ENCODE assay signal across 36 cellular contexts in the genomic region with DNA sequence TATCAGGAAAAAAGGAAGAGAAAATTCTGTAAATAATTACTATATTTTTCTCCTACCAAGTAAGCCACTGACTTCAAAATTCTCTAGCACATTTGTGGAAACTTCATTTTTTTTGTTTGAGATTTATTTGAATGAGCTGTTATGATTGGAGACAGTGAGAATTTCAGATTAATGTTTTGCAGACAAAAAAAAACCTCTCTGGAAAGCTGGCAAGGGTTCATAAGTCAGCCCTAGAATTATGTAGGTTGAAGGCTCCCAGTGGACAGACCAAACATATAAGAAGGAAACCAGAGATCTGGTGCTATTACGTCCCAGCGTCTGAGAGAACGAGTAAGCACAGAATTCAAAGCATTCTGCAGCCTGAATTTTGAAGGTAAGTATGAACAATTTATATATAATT. TPM values are rescaled to one million over a fixed set of nuclear protein-coding genes. Genes with fewer than 3 reads are reported as not detected.
"Had no signal": no experiment of that assay in that cellular context is flagged by ENCODE, and none has a peak within 500 bp of the region (broad histone marks: within the 10 kb centered on the region; RNA-seq: fewer than 3 reads in every experiment).

TSS of gene AGTR2 (plus strand) at position 301 of the 400 bp plus-strand sequence. CDS start 1,537 bp downstream, outside the sequence.

- H3K36me3 ChIP-seq: brain microvascular endothelial cell, esophagus muscularis mucosa, gastrocnemius medialis, WERI-Rb-1 had no signal

- H3K27me3 ChIP-seq: brain microvascular endothelial cell, esophagus muscularis mucosa, foreskin keratinocyte, gastrocnemius medialis had no signal

- H3K4me3 Mint-ChIP-seq: activated B cell treated with CpG ODN at 0.5 μM for 24 hours; activated CD8-positive, alpha-beta T cell treated with anti-CD3 and anti-CD28 coated beads for 36 hours; activated naive CD8-positive, alpha-beta T cell; activated T-cell treated with anti-CD3 and anti-CD28 coated beads, Interleukin-2, amount 50 U/mL, for 4 hours; activated T-helper 17 cell treated with anti-CD3 and anti-CD28 coated beads, Interleukin-2, amount 50 U/mL, for 72 hours; central memory CD8-positive, alpha-beta T cell; effector memory CD8-positive, alpha-beta T cell; T-helper 17 cell; T-helper 2 cell treated with Interferon-gamma antibody and Interleukin-4, amounts not matched to agents 5 μg/mL and 100 μg/mL, for 36 hours had no signal

- H3K4me1 ChIP-seq: esophagus muscularis mucosa, foreskin keratinocyte, gastrocnemius medialis had no signal

- H3K4me3 ChIP-seq: esophagus muscularis mucosa, gastrocnemius medialis had no signal

- H3K4me1 Mint-ChIP-seq: activated B cell treated with CpG ODN at 0.5 μM for 24 hours; activated T-helper 17 cell treated with anti-CD3 and anti-CD28 coated beads, Interleukin-2, amount 50 U/mL, for 72 hours; central memory CD8-positive, alpha-beta T cell; T-helper 17 cell had no signal

- ATAC-seq: activated CD4-positive, CD25-positive, alpha-beta regulatory T cell treated with anti-CD3 and anti-CD28 coated beads, Interleukin-2, amount 50 U/mL, for 24 hours; activated CD8-positive, alpha-beta T cell treated with anti-CD3 and anti-CD28 coated beads for 36 hours; activated T-cell treated with anti-CD3 and anti-CD28 coated beads, Interleukin-2, amount 50 U/mL, for 4 hours; activated T-helper 17 cell treated with anti-CD3 and anti-CD28 coated beads, Interleukin-2, amount 50 U/mL, for 72 hours; effector memory CD8-positive, alpha-beta T cell; foreskin keratinocyte; gastrocnemius medialis; T-helper 17 cell had no signal

- H3K27ac Mint-ChIP-seq: activated B cell treated with CpG ODN at 0.5 μM for 24 hours; activated CD8-positive, alpha-beta T cell treated with anti-CD3 and anti-CD28 coated beads for 36 hours; activated naive CD8-positive, alpha-beta T cell; activated T-helper 17 cell treated with anti-CD3 and anti-CD28 coated beads, Interleukin-2, amount 50 U/mL, for 72 hours; effector memory CD8-positive, alpha-beta T cell; T-helper 17 cell; T-helper 2 cell treated with Interferon-gamma antibody and Interleukin-4, amounts not matched to agents 5 μg/mL and 100 μg/mL, for 36 hours had no signal

- H3K27me3 Mint-ChIP-seq: activated B cell treated with CpG ODN at 0.5 μM for 24 hours; activated CD8-positive, alpha-beta T cell treated with anti-CD3 and anti-CD28 coated beads for 36 hours; activated naive CD8-positive, alpha-beta T cell; activated T-helper 17 cell treated with anti-CD3 and anti-CD28 coated beads, Interleukin-2, amount 50 U/mL, for 72 hours; central memory CD8-positive, alpha-beta T cell; effector memory CD8-positive, alpha-beta T cell; T-helper 17 cell had no signal

- DNase-seq: activated B cell treated with CpG ODN at 0.5 μM for 24 hours; activated CD4-positive, alpha-beta T cell treated with anti-CD3 and anti-CD28 coated beads for 48 hours; activated CD4-positive, alpha-beta T cell treated with anti-CD3 and anti-CD28 coated beads, Interleukin-2, amount 50 U/mL, for 1 hour; activated CD4-positive, alpha-beta T cell treated with anti-CD3 and anti-CD28 coated beads, Interleukin-2, amount 50 U/mL, for 48 hours; activated CD8-positive, alpha-beta memory T cell treated with anti-CD3 and anti-CD28 coated beads for 24 hours; activated CD8-positive, alpha-beta T cell treated with anti-CD3 and anti-CD28 coated beads for 36 hours; activated effector memory CD4-positive, alpha-beta T cell treated with Interleukin-2 at 50 U/mL for 16 hours; activated gamma-delta T cell treated with Interleukin-2 at 50 U/mL for 16 hours; activated naive CD4-positive, alpha-beta T cell treated with anti-CD3 and anti-CD28 coated beads, Interleukin-2, amount 50 U/mL, for 16 hours; activated naive CD4-positive, alpha-beta T cell treated with Interleukin-2 at 50 U/mL for 16 hours; activated T-cell treated with anti-CD3 and anti-CD28 coated beads, Interleukin-2, amount 50 U/mL, for 4 hours; amniotic stem cell; anterior cingulate cortex; brain microvascular endothelial cell; cortex of kidney; dermis blood vessel endothelial cell; effector CD4-positive, alpha-beta T cell; effector memory CD8-positive, alpha-beta T cell; erythroblast; foreskin keratinocyte; gastrocnemius medialis; glutamatergic neuron; T-helper 1 cell; T-helper 17 cell; T1000; WERI-Rb-1 had no signal

- H3K27ac ChIP-seq: brain microvascular endothelial cell, esophagus muscularis mucosa, foreskin keratinocyte, gastrocnemius medialis, WERI-Rb-1 had no signal

- H3K9me3 Mint-ChIP-seq: activated B cell treated with CpG ODN at 0.5 μM for 24 hours; activated CD8-positive, alpha-beta T cell treated with anti-CD3 and anti-CD28 coated beads for 36 hours; activated T-cell treated with anti-CD3 and anti-CD28 coated beads, Interleukin-2, amount 50 U/mL, for 4 hours; activated T-helper 17 cell treated with anti-CD3 and anti-CD28 coated beads, Interleukin-2, amount 50 U/mL, for 72 hours had no signal

- H3K9me3 ChIP-seq: esophagus muscularis mucosa, gastrocnemius medialis had no signal

- H3K36me3 Mint-ChIP-seq: activated naive CD8-positive, alpha-beta T cell had no signal

RNA-seq across cellular contexts. Expression of gene AGTR2, which starts in this region (rescaled TPM):
- total RNA-seq: activated B cell treated with CpG ODN at 0.5 μM for 24 hours; activated CD8-positive, alpha-beta T cell treated with anti-CD3 and anti-CD28 coated beads for 36 hours; activated T-cell treated with anti-CD3 and anti-CD28 coated beads, Interleukin-2, amount 50 U/mL, for 4 hours; activated T-helper 17 cell treated with anti-CD3 and anti-CD28 coated beads, Interleukin-2, amount 50 U/mL, for 72 hours; astrocyte; bronchial epithelial cell; cardiac septum; cerebellum; dermis blood vessel endothelial cell; esophagus muscularis mucosa; foreskin keratinocyte; gastrocnemius medialis; T-helper 17 cell had no signal
